Comparison of ENCODE assay signal across 26 cellular contexts in genomic region chr4:147847947-147848590, GRCh38.
DNase-seq lines count a peak whose midpoint lies in the region; ATAC-seq and TF ChIP-seq lines count a peak whose summit lies in the region.
"Had no signal": no experiment of that assay in that cellular context is flagged by ENCODE, and none has a peak within 500 bp of the region (broad histone marks: within the 10 kb centered on the region; RNA-seq: fewer than 3 reads in every experiment).

No MANE protein-coding gene starts in this region.

- no peak for TF ChIP-seq POLR2A in gastrocnemius medialis (IDR thresholded peaks at IDR 0.05)

- ATAC-seq in left ventricle myocardium superior, result peak; percentile 45
- ATAC-seq in gastrocnemius medialis, result no peak
- no peak for ATAC-seq in upper lobe of right lung
- ATAC-seq: activated CD4-positive, CD25-positive, alpha-beta regulatory T cell treated with anti-CD3 and anti-CD28 coated beads, Interleukin-2, amount 50 U/mL, for 24 hours; CD8-positive, alpha-beta T cell; effector memory CD8-positive, alpha-beta T cell; esophagus mucosa; Panc1; stimulated activated naive CD8-positive, alpha-beta T cell treated with anti-CD3 and anti-CD28 coated beads, Interleukin-15, Interleukin-2, amounts not matched to agents 100 U/mL and 50 U/mL, for 24 hours had no signal

- intact Hi-C loops in left ventricle myocardium superior (cut with micrococcal nuclease) (no loop called here), gastrocnemius medialis (cut with DNase I; ENCODE audit: low total_unique reads) (no loop called here), upper lobe of right lung (cut with DNase I) (no loop called here)

- no peak overlapping the region for H3K27ac ChIP-seq in AG04450 (ENCODE audit: low read depth, low read length)
- H3K27ac ChIP-seq in gastrocnemius medialis, result peak overlapping the region; percentile 6 to 70 (median 30)
- no peak overlapping the region for H3K27ac ChIP-seq in upper lobe of right lung
- H3K27ac ChIP-seq: colonic mucosa had no signal

- H3K36me3 ChIP-seq in adipocyte (ENCODE audit: control insufficient read depth, insufficient read depth, low read length, severe bottlenecking), result peaks cover 11% of the 10 kb centered on the region
- peaks cover 0 to 4% of the 10 kb centered on the region in 2 donors for H3K36me3 ChIP-seq in gastrocnemius medialis
- no peaks in the 10 kb centered on the region for H3K36me3 ChIP-seq in upper lobe of right lung
- H3K36me3 ChIP-seq: breast epithelium, colonic mucosa had no signal

- H3K9ac ChIP-seq in adipocyte (ENCODE audit: low read length), result peak overlapping the region; percentile 33

- CTCF ChIA-PET in AG04450 (lab: Charles Lee), result interaction anchor here (0.6 to 9.1 kb wide), 4 partner anchors 17 to 296 kb away, joined by 3 to 106 read pairs (median 4); no protein-coding TSS in a partner anchor

- H3K27me3 ChIP-seq in AG04450 (ENCODE audit: control insufficient read depth, insufficient read depth, low read length) (no peaks in the 10 kb centered on the region), adipocyte (replicated peaks; ENCODE audit: control insufficient read depth, insufficient read depth, low read length) (no peaks in the 10 kb centered on the region), gastrocnemius medialis (no peaks in the 10 kb centered on the region), upper lobe of right lung (no peaks in the 10 kb centered on the region)
- H3K27me3 ChIP-seq: breast epithelium, colonic mucosa had no signal

- POLR2A ChIA-PET in AG04450 (lab: Yijun Ruan, JAX), result interaction anchor here (0.7 to 2.1 kb wide), 4 partner anchors 16 to 164 kb away, joined by 3 to 6 read pairs (median 4); partner anchors contain the start of gene PRMT9

- H3K9me3 ChIP-seq in AG04450 (ENCODE audit: control insufficient read depth, insufficient read depth, low read length) (peaks cover 2% of the 10 kb centered on the region; the same call in 1 of the 2 replicates), adipocyte (ENCODE audit: control insufficient read depth, low read length) (no peaks in the 10 kb centered on the region), gastrocnemius medialis (no peaks in the 10 kb centered on the region), upper lobe of right lung (no peaks in the 10 kb centered on the region)
- H3K9me3 ChIP-seq: breast epithelium, colonic mucosa had no signal

- H3K4me1 ChIP-seq in adipocyte (ENCODE audit: control insufficient read depth, insufficient read depth, low read length) (peaks cover 28% of the 10 kb centered on the region), gastrocnemius medialis (peaks cover 37 to 42% of the 10 kb centered on the region in 2 donors), upper lobe of right lung (peaks cover 3% of the 10 kb centered on the region)
- H3K4me1 ChIP-seq: breast epithelium, colonic mucosa had no signal

- TF ChIP-seq CTCF in AG04450 (IDR thresholded peaks at IDR 0.05; ENCODE audit: low read depth, low read length), result no peak
- no peak for TF ChIP-seq CTCF in gastrocnemius medialis (IDR thresholded peaks at IDR 0.05 in 4 of 5, conservative IDR thresholded peaks at IDR 0.05 in 1 of 5)
- no peak for TF ChIP-seq CTCF in upper lobe of right lung (IDR thresholded peaks at IDR 0.05)

- DNase-seq in AG04450 (ENCODE audit: low read depth, low spot score) (no peak), adipocyte (ENCODE audit: low read depth) (no peak), left ventricle myocardium superior (no peak), gastrocnemius medialis (no peak), inferior parietal cortex (ENCODE audit: extremely low spot score) (no peak), upper lobe of right lung (no peak), NCI-H128 (lab: John Stamatoyannopoulos, UW; ENCODE audit: unreplicated experiment) (no peak), HK-2 (ENCODE audit: unreplicated experiment) (no peak)
- DNase-seq: activated CD4-positive, alpha-beta T cell treated with anti-CD3 and anti-CD28 coated beads, Interleukin-2, amount 50 U/mL, for 48 hours; activated CD8-positive, alpha-beta memory T cell treated with anti-CD3 and anti-CD28 coated beads, Interleukin-2, amount 50 U/mL, for 4 hours; activated naive CD4-positive, alpha-beta T cell treated with anti-CD3 and anti-CD28 coated beads, Interleukin-2, amount 50 U/mL, for 16 hours; amygdala; CD8-positive, alpha-beta T cell; colonic mucosa; DMS153; effector memory CD8-positive, alpha-beta T cell; NCI-H1092 treated with DMSO at 0.1 percent for 48 hours; NCI-H1930; NCI-H526 treated with DMSO at 0.1 percent for 48 hours; SIG-M5; stimulated activated naive CD8-positive, alpha-beta T cell treated with anti-CD3 and anti-CD28 coated beads, Interleukin-15, Interleukin-2, amounts not matched to agents 100 U/mL and 50 U/mL, for 24 hours; trophoblast cell had no signal

- H3K4me3 ChIP-seq in AG04450 (ENCODE audit: low read depth, low read length), result peak overlapping the region; percentile 8
- peak overlapping the region; percentile 65 for H3K4me3 ChIP-seq in adipocyte (ENCODE audit: low read length)
- peak overlapping the region in 1 of 4 donors; percentile 15 for H3K4me3 ChIP-seq in gastrocnemius medialis
- H3K4me3 ChIP-seq in upper lobe of right lung, result no peak overlapping the region
- H3K4me3 ChIP-seq: breast epithelium, colonic mucosa had no signal

- in situ Hi-C loops in gastrocnemius medialis (cut with MboI; ENCODE audit: low sequenced_read_pairs in 4 of 4), result no loop called here

Comparison
In these comparisons a context has a peak if more than half of its experiments do, and no peak if none do; other contexts are left out.
1. H3K27ac ChIP-seq: peak in gastrocnemius medialis (4 of 4); none in AG04450 (single experiment) and upper lobe of right lung (single experiment).